ENCODE assay signal across 1 cellular context in the genomic region with DNA sequence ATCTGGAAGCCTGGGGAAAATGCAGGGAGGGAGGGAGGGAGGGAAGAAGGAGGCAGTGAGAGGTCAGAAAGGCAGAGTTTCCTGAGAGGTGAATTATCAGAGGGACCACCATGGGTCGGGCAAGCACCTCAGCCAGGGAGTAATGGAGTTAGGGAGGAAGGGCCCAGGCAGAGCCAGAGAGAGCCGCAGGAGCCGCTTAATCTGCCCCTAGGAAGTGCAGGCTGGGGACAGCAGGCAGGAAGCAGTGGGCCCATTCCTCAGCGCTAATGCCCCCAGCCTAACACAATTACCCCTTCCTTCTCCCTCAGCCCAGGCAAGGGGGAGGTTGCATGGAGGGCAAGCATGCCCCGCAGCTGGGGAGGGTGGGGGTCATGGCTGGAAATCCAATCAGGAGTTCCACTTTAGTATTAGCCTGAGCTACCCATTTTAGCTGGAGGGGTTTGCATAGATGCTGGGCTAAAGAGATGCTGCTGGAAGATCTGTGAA.
TF ChIP-seq lines count a peak whose summit lies in the region.

No MANE protein-coding gene starts in this region.

TF ChIP-seq in WTC11, 78 proteins besides CTCF, POLR2A, EP300 and RAD21 (continued from another document):
- TF ChIP-seq, protein P1, sequence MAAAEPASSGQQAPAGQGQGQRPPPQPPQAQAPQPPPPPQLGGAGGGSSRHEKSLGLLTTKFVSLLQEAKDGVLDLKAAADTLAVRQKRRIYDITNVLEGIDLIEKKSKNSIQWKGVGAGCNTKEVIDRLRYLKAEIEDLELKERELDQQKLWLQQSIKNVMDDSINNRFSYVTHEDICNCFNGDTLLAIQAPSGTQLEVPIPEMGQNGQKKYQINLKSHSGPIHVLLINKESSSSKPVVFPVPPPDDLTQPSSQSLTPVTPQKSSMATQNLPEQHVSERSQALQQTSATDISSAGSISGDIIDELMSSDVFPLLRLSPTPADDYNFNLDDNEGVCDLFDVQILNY (CRISPR knock-in tag; IDR thresholded peaks at IDR 0.05), result no peak
TF ChIP-seq in WTC11: peak in this region for 0.
